25 cellular contexts compared by ENCODE assay signal in genomic region chr9:92393686-92394085, GRCh38. TPM values are rescaled to one million over a fixed set of nuclear protein-coding genes. Genes with fewer than 3 reads are reported as not detected.
A peak's percentile ranks its signal among the peaks of the same experiment; 100 is the strongest.
DNase-seq lines count a peak whose midpoint lies in the region; ATAC-seq, FAIRE-seq and TF ChIP-seq lines count a peak whose summit lies in the region.
"Had no signal": no experiment of that assay in that cellular context is flagged by ENCODE, and none has a peak within 500 bp of the region (broad histone marks: within the 10 kb centered on the region; RNA-seq: fewer than 3 reads in every experiment).

No MANE protein-coding gene starts in this region.

- no peak for FAIRE-seq in HepG2 (lab: Jason Lieb, UNC)
- FAIRE-seq: A204.1, bronchial epithelial cell, GM12892, islet of Langerhans, small intestine had no signal

- TF ChIP-seq POLR2A in HepG2 (IDR thresholded peaks at IDR 0.05; ENCODE audit: insufficient read depth in 1 of 2, low read depth in 2 of 2, low read length in 2 of 2), result no peak

- H3K9ac ChIP-seq in liver (ENCODE audit: low read depth in 1 of 2, low read length in 2 of 2), result no peak overlapping the region
- no peak overlapping the region for H3K9ac ChIP-seq in HepG2 (ENCODE audit: insufficient read depth, low read depth, low read length)
- peak overlapping the region; percentile 78 for H3K9ac ChIP-seq in mesenchymal stem cell (ENCODE audit: low read length)

- H4K8ac ChIP-seq in mesenchymal stem cell (ENCODE audit: low read length), result no peak overlapping the region

- DNase-seq in HepG2 (ENCODE audit: low spot score), result no peak
- DNase-seq in dermis blood vessel endothelial cell, result peak; percentile 35
- no peak for DNase-seq in mesenchymal stem cell
- DNase-seq in activated CD8-positive, alpha-beta memory T cell treated with anti-CD3 and anti-CD28 coated beads, Interleukin-2, amount 50 U/mL, for 48 hours, result no peak
- DNase-seq: activated CD4-positive, alpha-beta T cell treated with anti-CD3 and anti-CD28 coated beads for 4 hours; KBM-7; naive thymus-derived CD8-positive, alpha-beta T cell; NCI-H1092; NCI-H510A; pancreas; small intestine; stimulated activated CD4-positive, alpha-beta T cell treated with anti-CD3 and anti-CD28 coated beads, Interleukin-4, amount 100 ng/mL, for 1 hour; stimulated activated naive CD8-positive, alpha-beta T cell treated with anti-CD3 and anti-CD28 coated beads, Interleukin-15, amount 100 ng/mL, for 72 hours had no signal

- no peak overlapping the region for H3K23ac ChIP-seq in mesenchymal stem cell (ENCODE audit: low read length in 2 of 2)

- no peak for ATAC-seq in HepG2
- ATAC-seq in HG02759 (IDR thresholded peaks at IDR 0.05; ENCODE audit: unreplicated experiment), result no peak
- ATAC-seq in HG03565 (IDR thresholded peaks at IDR 0.05; ENCODE audit: unreplicated experiment), result no peak
- no peak for ATAC-seq in HG02973 (IDR thresholded peaks at IDR 0.05; ENCODE audit: unreplicated experiment)
- ATAC-seq: esophagus mucosa; HCT116; naive thymus-derived CD8-positive, alpha-beta T cell; pancreas; stimulated activated naive CD8-positive, alpha-beta T cell treated with anti-CD3 and anti-CD28 coated beads, Interleukin-15, amount 100 ng/mL, for 72 hours had no signal

- H3K4ac ChIP-seq in mesenchymal stem cell (ENCODE audit: low read depth in 1 of 2, low read length in 2 of 2), result no peak overlapping the region

- no peak overlapping the region for H3K4me3 ChIP-seq in liver (ENCODE audit: low read depth in 1 of 3, low read length in 3 of 3)
- no peak overlapping the region for H3K4me3 ChIP-seq in HepG2 (replicated peaks in 1 of 3; ENCODE audit: insufficient read depth in 1 of 3, low read depth in 2 of 3, low read length in 3 of 3)
- H3K4me3 ChIP-seq in mesenchymal stem cell (ENCODE audit: insufficient read depth in 1 of 2, low read depth in 1 of 2, low read length in 2 of 2), result peak overlapping the region in 1 of 2 experiments; percentile 46
- H3K4me3 ChIP-seq: pancreas had no signal

- no peak overlapping the region for H2AK5ac ChIP-seq in mesenchymal stem cell (ENCODE audit: low read length, severe bottlenecking)

- H2BK120ac ChIP-seq in mesenchymal stem cell (ENCODE audit: low read depth, low read length), result no peak overlapping the region

- peaks cover 0 to 3% (median 0%) of the 10 kb centered on the region in 4 donors for H3K4me1 ChIP-seq in liver (ENCODE audit: control insufficient read depth in 4 of 4, insufficient read depth in 4 of 4, low read length in 3 of 4)
- H3K4me1 ChIP-seq in HepG2 (ENCODE audit: insufficient read depth, low read length), result no peaks in the 10 kb centered on the region
- H3K4me1 ChIP-seq in mesenchymal stem cell (ENCODE audit: control insufficient read depth, insufficient read depth, low read depth, low read length), result no peaks in the 10 kb centered on the region
- H3K4me1 ChIP-seq: pancreas had no signal

- no TSS peak for BruUV-seq in HepG2 (replicated peaks; lab: Mats Ljungman, UMichigan)

- no peak overlapping the region for H3K18ac ChIP-seq in mesenchymal stem cell (ENCODE audit: low read depth in 1 of 2, low read length in 2 of 2)

- no peak overlapping the region for H2BK12ac ChIP-seq in mesenchymal stem cell (ENCODE audit: low read length in 2 of 2)

- H2BK5ac ChIP-seq in mesenchymal stem cell (ENCODE audit: low read depth, low read length, poor library complexity, severe bottlenecking), result no peak overlapping the region

- H3K79me2 ChIP-seq in HepG2 (ENCODE audit: insufficient read depth, low read length), result no peaks in the 10 kb centered on the region

- H3K36me3 ChIP-seq in liver (ENCODE audit: control insufficient read depth in 4 of 4, insufficient read depth in 3 of 4, low read depth in 1 of 4, low read length in 3 of 4) (no peaks in the 10 kb centered on the region), HepG2 (replicated peaks in 1 of 2; ENCODE audit: control insufficient read depth in 1 of 2, insufficient read depth in 2 of 2, low read length in 2 of 2) (no peaks in the 10 kb centered on the region), mesenchymal stem cell (ENCODE audit: control insufficient read depth in 1 of 2, insufficient read depth in 2 of 2, low read depth in 1 of 2, low read length in 2 of 2) (no peaks in the 10 kb centered on the region)
- H3K36me3 ChIP-seq: pancreas had no signal

- H2BK15ac ChIP-seq in mesenchymal stem cell (ENCODE audit: low read depth, poor library complexity, severe bottlenecking), result no peak overlapping the region

- no peak for TF ChIP-seq EP300 in HepG2 (IDR thresholded peaks at IDR 0.05; ENCODE audit: low read depth in 2 of 2, low read length in 2 of 2)
- no peak for TF ChIP-seq EP300 in HepG2 (CRISPR knock-in tag; IDR thresholded peaks at IDR 0.05; ENCODE audit: borderline replicate concordance)

- H3K4me2 ChIP-seq in HepG2 (ENCODE audit: low read depth, low read length) (no peak overlapping the region), mesenchymal stem cell (ENCODE audit: low read length, poor library complexity, severe bottlenecking) (no peak overlapping the region)

- no peaks in the 10 kb centered on the region for H4K20me1 ChIP-seq in HepG2 (ENCODE audit: insufficient read depth, low read length)

- no peak overlapping the region for H4K91ac ChIP-seq in mesenchymal stem cell (ENCODE audit: low read length)

- H3K27me3 ChIP-seq in liver (ENCODE audit: control insufficient read depth in 4 of 4, insufficient read depth in 4 of 4, low read length in 3 of 4) (no peaks in the 10 kb centered on the region), HepG2 (ENCODE audit: control insufficient read depth in 1 of 2, insufficient read depth in 2 of 2, low read length in 2 of 2) (no peaks in the 10 kb centered on the region), mesenchymal stem cell (ENCODE audit: control insufficient read depth in 1 of 2, insufficient read depth in 1 of 2, low read length in 2 of 2) (no peaks in the 10 kb centered on the region)
- H3K27me3 ChIP-seq: pancreas had no signal

- no peak for TF ChIP-seq RAD21 in liver (IDR thresholded peaks at IDR 0.05)
- no peak for TF ChIP-seq RAD21 in HepG2 (CRISPR knock-in tag; IDR thresholded peaks at IDR 0.05)

- no peak overlapping the region for H3K14ac ChIP-seq in mesenchymal stem cell (ENCODE audit: low read length in 2 of 2)

- CTCF ChIA-PET in HepG2 (lab: Yijun Ruan, JAX; ENCODE audit: low intra/inter-chr PET ratio, low total read pairs), result no interaction called here

- POLR2A ChIA-PET in HepG2 (lab: Yijun Ruan, JAX), result no interaction called here

- H3K9me3 ChIP-seq in liver (ENCODE audit: control insufficient read depth in 4 of 4, low read length in 3 of 4), result no peaks in the 10 kb centered on the region
- H3K9me3 ChIP-seq in HepG2 (ENCODE audit: low read length), result no peaks in the 10 kb centered on the region
- H3K9me3 ChIP-seq in mesenchymal stem cell (ENCODE audit: control insufficient read depth, low read length), result no peaks in the 10 kb centered on the region
- H3K9me3 ChIP-seq: pancreas had no signal

- H2AFZ ChIP-seq in HepG2 (ENCODE audit: low read length) (no peak overlapping the region), mesenchymal stem cell (ENCODE audit: low read depth, low read length) (no peak overlapping the region)

- 28% methylated on average over 1 of the region's 1 CpG for WGBS in liver
- WGBS in HepG2 (ENCODE audit: low lambda C conversion rate), result 97% methylated on average over 1 of the region's 1 CpG
- no CpG with 5 or more reads among the region's 1 CpG for WGBS in mesenchymal stem cell

- H3K27ac ChIP-seq in liver (ENCODE audit: low read depth in 1 of 2, low read length in 2 of 2) (no peak overlapping the region), HepG2 (ENCODE audit: extremely low read length, insufficient read depth, low read length) (no peak overlapping the region), mesenchymal stem cell (ENCODE audit: low read length, poor library complexity, severe bottlenecking) (no peak overlapping the region)
- H3K27ac ChIP-seq: pancreas had no signal

- in situ Hi-C loops in HepG2 (cut with HindIII; ENCODE audit: extremely low pct_ligation_motif_present, low pct_unique_long_range_greater_than_20kb), result no loop called here

- TF ChIP-seq CTCF in liver (IDR thresholded peaks at IDR 0.05; ENCODE audit: low read depth, low read length, missing input control), result no peak
- no peak for TF ChIP-seq CTCF in HepG2 (CRISPR knock-in tag; IDR thresholded peaks at IDR 0.05)

- intact Hi-C loops in HepG2 (cut with micrococcal nuclease; ENCODE audit: unreplicated experiment), result no loop called here

- H3K79me1 ChIP-seq in mesenchymal stem cell (replicated peaks; ENCODE audit: low read length, poor library complexity, severe bottlenecking), result no peaks in the 10 kb centered on the region

RNA-seq across cellular contexts. Expression of gene OGN, which starts 10.7 kb away (rescaled TPM):
- 1 to 10 TPM in 1 of 2 donors, under 1 TPM in 1; 0.92 to 4.0 TPM for total RNA-seq in liver
- 1 to 10 TPM; 1.1 TPM for polyA plus RNA-seq in liver
- not detected in 2 replicates for total RNA-seq in HepG2 (2016; rRNA removed; fragmentation: Illumina TruSeq; extraction: Trizol)
- not detected in 2 replicates for total RNA-seq in HepG2 (2016; cell fraction: cytosol; rRNA removed; fragmentation: Illumina TruSeq; extraction: Trizol; ENCODE audit: low read depth)
- not detected in 2 replicates for total RNA-seq in HepG2 (2016; cell fraction: insoluble cytoplasmic fraction; rRNA removed; fragmentation: Illumina TruSeq; extraction: Trizol)
- not detected in 2 replicates for total RNA-seq in HepG2 (2016; cell fraction: membrane; rRNA removed; fragmentation: Illumina TruSeq; extraction: Trizol)
- total RNA-seq in HepG2 (2016; cell fraction: nucleus; rRNA removed; fragmentation: Illumina TruSeq; extraction: Trizol), result not detected in 2 replicates
- not detected in 2 replicates for polyA plus RNA-seq in HepG2 (2011; rRNA removed)
- polyA plus RNA-seq in HepG2 (2011; cell fraction: cytosol; rRNA removed), result not detected in 2 replicates
- polyA plus RNA-seq in HepG2 (2011; cell fraction: nucleus; rRNA removed), result not detected in 2 replicates
- not detected in 2 replicates for polyA plus RNA-seq in HepG2 (2012)
- not detected in 2 replicates for polyA plus RNA-seq in HepG2 (2016; cell fraction: cytosol; fragmentation: Illumina TruSeq; extraction: Trizol; ENCODE audit: low read depth)
- polyA plus RNA-seq in HepG2 (2016; cell fraction: insoluble cytoplasmic fraction; fragmentation: Illumina TruSeq; extraction: Trizol; ENCODE audit: low read depth), result not detected in 2 replicates
- polyA plus RNA-seq in HepG2 (2016; cell fraction: membrane; fragmentation: Illumina TruSeq; extraction: Trizol; ENCODE audit: low read depth), result not detected in 2 replicates
- polyA plus RNA-seq in HepG2 (2016; cell fraction: nucleus; fragmentation: Illumina TruSeq; extraction: Trizol; ENCODE audit: insufficient read depth, low read depth), result not detected in 2 replicates
- polyA minus RNA-seq in HepG2 (2011; rRNA and poly(A)+ RNA removed; ENCODE audit: low replicate concordance), result not detected in 2 replicates
- not detected in 2 replicates for polyA minus RNA-seq in HepG2 (2011; cell fraction: cytosol; rRNA and poly(A)+ RNA removed)
- not detected in 2 replicates for polyA minus RNA-seq in HepG2 (2011; cell fraction: nucleus; rRNA and poly(A)+ RNA removed)
- not detected in 2 replicates for total RNA-seq in dermis blood vessel endothelial cell
- not detected for polyA plus RNA-seq in mesenchymal stem cell (2013, experiment 1 of 2)
- polyA plus RNA-seq in mesenchymal stem cell (2013, experiment 2 of 2), result 0.03 TPM
- total RNA-seq: bronchial epithelial cell; naive thymus-derived CD8-positive, alpha-beta T cell; RPMI7951 had no signal
- polyA plus RNA-seq: CD14-positive monocyte had no signal

RNA-seq across cellular contexts. Expression of gene OMD, which starts 30.6 kb away (rescaled TPM):
- total RNA-seq in liver, result under 1 TPM in 1 of 2 donors, not detected in 1; 0.75 TPM
- polyA plus RNA-seq in liver, result under 1 TPM; 0.28 to 0.52 TPM
- total RNA-seq in HepG2 (2016; rRNA removed; fragmentation: Illumina TruSeq; extraction: Trizol), result not detected in 2 replicates
- total RNA-seq in HepG2 (2016; cell fraction: cytosol; rRNA removed; fragmentation: Illumina TruSeq; extraction: Trizol; ENCODE audit: low read depth), result not detected in 2 replicates
- total RNA-seq in HepG2 (2016; cell fraction: insoluble cytoplasmic fraction; rRNA removed; fragmentation: Illumina TruSeq; extraction: Trizol), result not detected in 2 replicates
- not detected in 2 replicates for total RNA-seq in HepG2 (2016; cell fraction: membrane; rRNA removed; fragmentation: Illumina TruSeq; extraction: Trizol)
- not detected in 2 replicates for total RNA-seq in HepG2 (2016; cell fraction: nucleus; rRNA removed; fragmentation: Illumina TruSeq; extraction: Trizol)
- not detected in 2 replicates for polyA plus RNA-seq in HepG2 (2011; rRNA removed)
- polyA plus RNA-seq in HepG2 (2011; cell fraction: cytosol; rRNA removed), result not detected in 2 replicates
- not detected in 2 replicates for polyA plus RNA-seq in HepG2 (2011; cell fraction: nucleus; rRNA removed)
- not detected in 2 replicates for polyA plus RNA-seq in HepG2 (2012)
- polyA plus RNA-seq in HepG2 (2016; cell fraction: cytosol; fragmentation: Illumina TruSeq; extraction: Trizol; ENCODE audit: low read depth), result not detected in 2 replicates
- not detected in 2 replicates for polyA plus RNA-seq in HepG2 (2016; cell fraction: insoluble cytoplasmic fraction; fragmentation: Illumina TruSeq; extraction: Trizol; ENCODE audit: low read depth)
- polyA plus RNA-seq in HepG2 (2016; cell fraction: membrane; fragmentation: Illumina TruSeq; extraction: Trizol; ENCODE audit: low read depth), result not detected in 2 replicates
- not detected in 2 replicates for polyA plus RNA-seq in HepG2 (2016; cell fraction: nucleus; fragmentation: Illumina TruSeq; extraction: Trizol; ENCODE audit: insufficient read depth, low read depth)
- polyA minus RNA-seq in HepG2 (2011; rRNA and poly(A)+ RNA removed; ENCODE audit: low replicate concordance), result not detected in 2 replicates
- not detected in 2 replicates for polyA minus RNA-seq in HepG2 (2011; cell fraction: cytosol; rRNA and poly(A)+ RNA removed)
- polyA minus RNA-seq in HepG2 (2011; cell fraction: nucleus; rRNA and poly(A)+ RNA removed), result not detected in 2 replicates
- under 0.01 and 0.23 TPM in 2 replicates for total RNA-seq in dermis blood vessel endothelial cell
- not detected for polyA plus RNA-seq in mesenchymal stem cell (2013, experiment 1 of 2)
- not detected for polyA plus RNA-seq in mesenchymal stem cell (2013, experiment 2 of 2)
- total RNA-seq: bronchial epithelial cell; naive thymus-derived CD8-positive, alpha-beta T cell; RPMI7951 had no signal
- polyA plus RNA-seq: CD14-positive monocyte; naive thymus-derived CD8-positive, alpha-beta T cell had no signal
